In genomic region chr3:87350367-87351199, GRCh38 we compare ENCODE assay signal across 9 cellular contexts.
A peak's percentile ranks its signal among the peaks of the same experiment; 100 is the strongest.
DNase-seq lines count a peak whose midpoint lies in the region; ATAC-seq and TF ChIP-seq lines count a peak whose summit lies in the region.
"Had no signal": no experiment of that assay in that cellular context is flagged by ENCODE, and none has a peak within 500 bp of the region (broad histone marks: within the 10 kb centered on the region; RNA-seq: fewer than 3 reads in every experiment).

No MANE protein-coding gene starts in this region.

- H3K4me1 Mint-ChIP-seq in activated B cell treated with CpG ODN at 0.5 μM for 24 hours = no peaks in the 10 kb centered on the region

- no peak overlapping the region for H3K27ac Mint-ChIP-seq in activated B cell treated with CpG ODN at 0.5 μM for 24 hours
- H3K27ac Mint-ChIP-seq: stimulated activated naive CD8-positive, alpha-beta T cell treated with anti-CD3 and anti-CD28 coated beads, Interleukin-15, Interleukin-2, amounts not matched to agents 100 ng/mL and 50 ng/mL, for 24 hours had no signal

- ATAC-seq in GM18519 (IDR thresholded peaks at IDR 0.05; ENCODE audit: low FRiP score, unreplicated experiment) = peak; percentile 95
- ATAC-seq in HG02870 (IDR thresholded peaks at IDR 0.05; ENCODE audit: unreplicated experiment) = peak; percentile 99
- ATAC-seq in activated B cell treated with CpG ODN at 0.5 μM for 24 hours (ENCODE audit: low read depth) = peak; percentile 75

- CTCF ChIA-PET in activated B cell treated with CpG ODN at 0.5 μM for 24 hours (lab: Charles Lee) = interaction anchor here (0.5 to 4.5 kb wide), 20 partner anchors 12 to 831 kb away, joined by 3 to 56 read pairs (median 5); no protein-coding TSS in a partner anchor

- TF ChIP-seq CTCF in activated B cell treated with CpG ODN at 0.5 μM for 24 hours (IDR thresholded peaks at IDR 0.05) = peak; percentile 86

- intact Hi-C loops in activated B cell treated with CpG ODN at 0.5 μM for 24 hours (cut with micrococcal nuclease) = loop anchor here (1.0 to 5.0 kb wide), 4 partner anchors 422 to 830 kb away; no protein-coding TSS in a partner anchor
- intact Hi-C loops in head of caudate nucleus (cut with DNase I) = loop anchor here (10.0 kb wide), 1 partner anchor 654 kb away; no protein-coding TSS in a partner anchor

- in situ Hi-C loops in Caki2 (cut with HindIII; ENCODE audit: low pct_unique_long_range_greater_than_20kb, low sequenced_read_pairs) = no loop called here

- POLR2A ChIA-PET in activated B cell treated with CpG ODN at 0.5 μM for 24 hours (lab: Charles Lee) = no interaction called here

- H3K9me3 Mint-ChIP-seq in activated B cell treated with CpG ODN at 0.5 μM for 24 hours = peaks cover 2% of the 10 kb centered on the region
- H3K9me3 Mint-ChIP-seq: stimulated activated naive CD8-positive, alpha-beta T cell treated with anti-CD3 and anti-CD28 coated beads, Interleukin-15, Interleukin-2, amounts not matched to agents 100 ng/mL and 50 ng/mL, for 24 hours had no signal

- DNase-seq in Caki2 (ENCODE audit: low read depth) (peak; percentile 14), NCI-H146 treated with DMSO at 0.1 percent for 48 hours (lab: John Stamatoyannopoulos, UW; ENCODE audit: unreplicated experiment) (peak; percentile 21), activated B cell treated with CpG ODN at 0.5 μM for 24 hours (no peak), head of caudate nucleus (peak in 24 of 42 donors; percentile 10 to 66 (median 34)), putamen (ENCODE audit: low spot score) (peak; percentile 7)
- no peak for DNase-seq in activated effector memory CD4-positive, alpha-beta T cell treated with Interleukin-2 at 50 U/mL for 16 hours

- no peak overlapping the region for H3K4me3 Mint-ChIP-seq in activated B cell treated with CpG ODN at 0.5 μM for 24 hours
- H3K4me3 Mint-ChIP-seq: stimulated activated naive CD8-positive, alpha-beta T cell treated with anti-CD3 and anti-CD28 coated beads, Interleukin-15, Interleukin-2, amounts not matched to agents 100 ng/mL and 50 ng/mL, for 24 hours had no signal

- no peaks in the 10 kb centered on the region for H3K36me3 Mint-ChIP-seq in activated B cell treated with CpG ODN at 0.5 μM for 24 hours (ENCODE audit: low read depth)

- H3K27me3 Mint-ChIP-seq in activated B cell treated with CpG ODN at 0.5 μM for 24 hours = peaks cover 4% of the 10 kb centered on the region

Comparison
In these comparisons a context has a peak if more than half of its experiments do, and no peak if none do; other contexts are left out.
1. DNase-seq: peak in Caki2 (single experiment), NCI-H146 treated with DMSO at 0.1 percent for 48 hours (single experiment), head of caudate nucleus (24 of 42) and putamen (single experiment); none in activated B cell treated with CpG ODN at 0.5 μM for 24 hours (single experiment) and activated effector memory CD4-positive, alpha-beta T cell treated with Interleukin-2 at 50 U/mL for 16 hours (single experiment).
2. Peak in every context shown above with its lines, with median percentiles within 50 percentile points of each other: ATAC-seq.